Comparison of ENCODE assay signal across 2 cellular contexts in genomic region chr3:143333367-143333766, GRCh38.
TF ChIP-seq lines count a peak whose summit lies in the region.

No MANE protein-coding gene starts in this region.

TF ChIP-seq in SK-N-SH, 30 proteins besides CTCF, POLR2A, EP300 and RAD21 (continued from another document):
- TF ChIP-seq IRF3 (IDR thresholded peaks at IDR 0.05; ENCODE audit: low read depth, low read length) (no peak), REST (IDR thresholded peaks at IDR 0.05; ENCODE audit: low read depth, low read length) (no peak), TAF1 (IDR thresholded peaks at IDR 0.05; ENCODE audit: borderline replicate concordance, low read depth, low read length) (no peak), FOXJ3 (CRISPR knock-in tag; IDR thresholded peaks at IDR 0.05) (no peak), POLR2AphosphoS5 (IDR thresholded peaks at IDR 0.05; ENCODE audit: low read depth, low read length) (no peak), GABPA (IDR thresholded peaks at IDR 0.05; ENCODE audit: low read depth) (no peak), SMC3 (IDR thresholded peaks at IDR 0.05; ENCODE audit: low read depth, low read length) (no peak)

TF ChIP-seq in SK-N-SH treated with all-trans-retinoic acid at 6 μM for 48 hours, 23 proteins besides CTCF, POLR2A, EP300 and RAD21 (continued from another document):
- no peak for TF ChIP-seq ISL1 (CRISPR knock-in tag; IDR thresholded peaks at IDR 0.05)
- no peak for TF ChIP-seq SNAI2 (CRISPR knock-in tag; IDR thresholded peaks at IDR 0.05)
- no peak for TF ChIP-seq CREB5 (CRISPR knock-in tag; IDR thresholded peaks at IDR 0.05; ENCODE audit: low read depth)
- TF ChIP-seq RARB (CRISPR knock-in tag; IDR thresholded peaks at IDR 0.05): no peak
